Comparison of ENCODE assay signal across 7 cellular contexts in the genomic region with DNA sequence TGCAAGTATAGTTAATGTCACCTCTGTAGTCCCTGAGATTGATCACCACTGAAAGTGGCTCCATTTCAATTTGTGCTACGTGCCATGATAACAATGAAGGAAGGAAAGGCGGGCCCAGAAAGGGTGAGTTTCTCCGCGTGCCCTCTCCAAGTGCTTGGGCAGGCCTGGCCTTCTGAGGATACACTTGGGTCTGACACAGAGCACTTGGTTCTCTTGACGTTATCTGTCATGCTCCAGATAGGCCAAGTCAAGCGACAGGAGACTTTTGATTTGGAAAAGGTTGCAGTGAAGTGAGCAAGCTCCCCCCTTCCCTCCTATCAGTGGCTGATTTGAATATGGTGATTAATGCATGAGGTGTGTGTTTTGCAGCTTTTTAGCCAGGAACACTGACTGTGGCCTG.
"Had no signal": no experiment of that assay in that cellular context is flagged by ENCODE, and none has a peak within 500 bp of the region (broad histone marks: within the 10 kb centered on the region; RNA-seq: fewer than 3 reads in every experiment).

No MANE protein-coding gene starts in this region.

- DNase-seq: GOT3, H7, HFFc6, IMR-90 had no signal

- H3K36me3 ChIP-seq: HAP-1 had no signal

- H3K4me3 ChIP-seq: HAP-1, K562 had no signal

- H3K4me3 Mint-ChIP-seq: HFFc6 had no signal

- H3K9me3 Mint-ChIP-seq: HFFc6 had no signal

- H3K4me1 ChIP-seq: HAP-1 had no signal

- H3K27ac Mint-ChIP-seq: HFFc6 had no signal

- ATAC-seq: HCT116, K562 had no signal

- H3K9me3 ChIP-seq: HAP-1 had no signal
